ENCODE assay signal across 8 cellular contexts in the genomic region with DNA sequence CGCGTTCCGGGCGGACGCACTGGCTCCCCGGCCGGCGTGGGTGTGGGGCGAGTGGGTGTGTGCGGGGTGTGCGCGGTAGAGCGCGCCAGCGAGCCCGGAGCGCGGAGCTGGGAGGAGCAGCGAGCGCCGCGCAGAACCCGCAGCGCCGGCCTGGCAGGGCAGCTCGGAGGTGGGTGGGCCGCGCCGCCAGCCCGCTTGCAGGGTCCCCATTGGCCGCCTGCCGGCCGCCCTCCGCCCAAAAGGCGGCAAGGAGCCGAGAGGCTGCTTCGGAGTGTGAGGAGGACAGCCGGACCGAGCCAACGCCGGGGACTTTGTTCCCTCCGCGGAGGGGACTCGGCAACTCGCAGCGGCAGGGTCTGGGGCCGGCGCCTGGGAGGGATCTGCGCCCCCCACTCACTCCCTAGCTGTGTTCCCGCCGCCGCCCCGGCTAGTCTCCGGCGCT. TPM values are rescaled to one million over a fixed set of nuclear protein-coding genes. Genes with fewer than 3 reads are reported as not detected.
DNase-seq lines count a peak whose midpoint lies in the region; TF ChIP-seq lines count a peak whose summit lies in the region.

A gene (plus strand): TSS at position 264 of the 442 bp plus-strand sequence. CDS start 1,211 bp downstream, outside the sequence.

- CTCF ChIA-PET in HEK293T (lab: Yijun Ruan, JAX): no interaction called here

- H3K9ac ChIP-seq in skeletal muscle satellite cell (ENCODE audit: low read depth, low read length): peak within 1 kb of the TSS; percentile 87

- TF ChIP-seq CTCF in brain microvascular endothelial cell (IDR thresholded peaks at IDR 0.05; ENCODE audit: low read depth, low read length, missing control alignments): no peak

- H3K27me3 ChIP-seq in brain microvascular endothelial cell (replicated peaks): no peaks in the 10 kb centered on the region
- H3K27me3 ChIP-seq in skeletal muscle satellite cell (ENCODE audit: control insufficient read depth, insufficient read depth, low read length): no peaks in the 10 kb centered on the region

- in situ Hi-C loops in brain microvascular endothelial cell (cut with HindIII; ENCODE audit: low pct_ligation_motif_present, low sequenced_read_pairs): no loop called here

- peak within 1 kb of the TSS; percentile 54 for H3K4me3 ChIP-seq in brain microvascular endothelial cell (ENCODE audit: low read depth, low read length)
- H3K4me3 ChIP-seq in skeletal muscle satellite cell (ENCODE audit: low read length): peak within 1 kb of the TSS; percentile 96

- H3K4me2 ChIP-seq in skeletal muscle satellite cell (ENCODE audit: low read length): peak within 1 kb of the TSS; percentile 93

- no peaks in the 10 kb centered on the region for H3K9me3 ChIP-seq in skeletal muscle satellite cell (replicated peaks; ENCODE audit: low read length)

- H3K4me1 ChIP-seq in skeletal muscle satellite cell (ENCODE audit: control insufficient read depth, insufficient read depth, low read length): peaks cover 17% of the 10 kb centered on the region

- H3K36me3 ChIP-seq in brain microvascular endothelial cell (replicated peaks): no peaks in the 10 kb centered on the region
- no peaks in the 10 kb centered on the region for H3K36me3 ChIP-seq in skeletal muscle satellite cell (ENCODE audit: insufficient read depth, low read length)

- no peak within 1 kb of the TSS for H3K27ac ChIP-seq in brain microvascular endothelial cell

- DNase-seq in SKM-1 treated with dmso at 0.1 percent for 144 hours (lab: John Stamatoyannopoulos, UW; ENCODE audit: unreplicated experiment): peak; percentile 8
- no peak for DNase-seq in SKM-1 (lab: John Stamatoyannopoulos, UW; ENCODE audit: unreplicated experiment)
- DNase-seq in HEK293T (ENCODE audit: extremely low spot score): peak; percentile 78
- DNase-seq in NCI-H510A (lab: John Stamatoyannopoulos, UW): peak; percentile 6
- DNase-seq in brain microvascular endothelial cell: no peak
- DNase-seq in iPS-NIHi7 (ENCODE audit: extremely low spot score): peak; percentile 92
- DNase-seq in HPDE6-E6E7 (ENCODE audit: extremely low spot score): no peak

- POLR2A ChIA-PET in HEK293T (lab: Yijun Ruan, JAX): interaction anchor here (0.5 to 0.9 kb wide), 4 partner anchors 9 to 75 kb away, joined by 3 to 4 read pairs (median 3); no protein-coding TSS in a partner anchor

TF ChIP-seq in HEK293T, 16 proteins besides CTCF, POLR2A, EP300 and RAD21:
- no peak for TF ChIP-seq SP1 (IDR thresholded peaks at IDR 0.05)
- no peak for TF ChIP-seq FOXK2 (IDR thresholded peaks at IDR 0.05)
- TF ChIP-seq NFRKB (IDR thresholded peaks at IDR 0.05): no peak
- TF ChIP-seq, protein P1, sequence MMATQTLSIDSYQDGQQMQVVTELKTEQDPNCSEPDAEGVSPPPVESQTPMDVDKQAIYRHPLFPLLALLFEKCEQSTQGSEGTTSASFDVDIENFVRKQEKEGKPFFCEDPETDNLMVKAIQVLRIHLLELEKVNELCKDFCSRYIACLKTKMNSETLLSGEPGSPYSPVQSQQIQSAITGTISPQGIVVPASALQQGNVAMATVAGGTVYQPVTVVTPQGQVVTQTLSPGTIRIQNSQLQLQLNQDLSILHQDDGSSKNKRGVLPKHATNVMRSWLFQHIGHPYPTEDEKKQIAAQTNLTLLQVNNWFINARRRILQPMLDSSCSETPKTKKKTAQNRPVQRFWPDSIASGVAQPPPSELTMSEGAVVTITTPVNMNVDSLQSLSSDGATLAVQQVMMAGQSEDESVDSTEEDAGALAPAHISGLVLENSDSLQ (IDR thresholded peaks at IDR 0.05): no peak

RNA-seq across cellular contexts. Expression of the gene that starts here (rescaled TPM):
- 0.25 and 2.8 TPM in 2 replicates for total RNA-seq in skeletal muscle satellite cell (2012; rRNA removed)

Comparison
In these comparisons a context has a peak if more than half of its experiments do, and no peak if none do; other contexts are left out.
1. DNase-seq: peak in SKM-1 treated with dmso at 0.1 percent for 144 hours (single experiment), HEK293T (single experiment), NCI-H510A (single experiment) and iPS-NIHi7 (single experiment); none in SKM-1 (single experiment), brain microvascular endothelial cell (single experiment) and HPDE6-E6E7 (single experiment).